In the genomic region with DNA sequence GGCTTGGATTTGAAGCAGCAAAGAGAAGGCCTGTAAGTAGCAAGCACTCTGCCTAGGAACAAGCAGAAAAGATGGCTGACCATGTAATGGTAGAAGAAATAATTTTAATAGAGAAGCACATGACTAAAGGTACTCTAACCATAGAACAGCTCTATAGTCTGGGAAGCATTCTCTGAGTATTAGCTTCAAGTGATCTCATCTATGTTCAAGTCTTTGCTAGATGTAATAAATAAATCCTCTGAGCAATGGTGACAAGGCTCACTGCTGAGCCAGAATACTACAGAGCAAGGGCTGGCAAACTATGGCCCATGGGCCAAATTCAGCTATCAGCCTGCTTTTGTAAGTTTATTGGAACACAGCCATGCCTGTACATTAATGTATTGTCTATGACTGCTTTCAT, we compare ENCODE assay signal across 1 cellular context.
TF ChIP-seq lines count a peak whose summit lies in the region.

No MANE protein-coding gene starts in this region.

TF ChIP-seq in GM12878, 131 proteins besides CTCF, POLR2A, EP300 and RAD21 (continued from another document):
- TF ChIP-seq, protein P1, sequence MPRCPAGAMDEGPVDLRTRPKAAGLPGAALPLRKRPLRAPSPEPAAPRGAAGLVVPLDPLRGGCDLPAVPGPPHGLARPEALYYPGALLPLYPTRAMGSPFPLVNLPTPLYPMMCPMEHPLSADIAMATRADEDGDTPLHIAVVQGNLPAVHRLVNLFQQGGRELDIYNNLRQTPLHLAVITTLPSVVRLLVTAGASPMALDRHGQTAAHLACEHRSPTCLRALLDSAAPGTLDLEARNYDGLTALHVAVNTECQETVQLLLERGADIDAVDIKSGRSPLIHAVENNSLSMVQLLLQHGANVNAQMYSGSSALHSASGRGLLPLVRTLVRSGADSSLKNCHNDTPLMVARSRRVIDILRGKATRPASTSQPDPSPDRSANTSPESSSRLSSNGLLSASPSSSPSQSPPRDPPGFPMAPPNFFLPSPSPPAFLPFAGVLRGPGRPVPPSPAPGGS (IDR thresholded peaks at IDR 0.05; ENCODE audit: borderline replicate concordance, insufficient read depth, low read depth, low read length, poor library complexity, severe bottlenecking) = peak; percentile 29
- TF ChIP-seq JUND (IDR thresholded peaks at IDR 0.05; ENCODE audit: low read depth, low read length) = no peak
- TF ChIP-seq, protein P2, sequence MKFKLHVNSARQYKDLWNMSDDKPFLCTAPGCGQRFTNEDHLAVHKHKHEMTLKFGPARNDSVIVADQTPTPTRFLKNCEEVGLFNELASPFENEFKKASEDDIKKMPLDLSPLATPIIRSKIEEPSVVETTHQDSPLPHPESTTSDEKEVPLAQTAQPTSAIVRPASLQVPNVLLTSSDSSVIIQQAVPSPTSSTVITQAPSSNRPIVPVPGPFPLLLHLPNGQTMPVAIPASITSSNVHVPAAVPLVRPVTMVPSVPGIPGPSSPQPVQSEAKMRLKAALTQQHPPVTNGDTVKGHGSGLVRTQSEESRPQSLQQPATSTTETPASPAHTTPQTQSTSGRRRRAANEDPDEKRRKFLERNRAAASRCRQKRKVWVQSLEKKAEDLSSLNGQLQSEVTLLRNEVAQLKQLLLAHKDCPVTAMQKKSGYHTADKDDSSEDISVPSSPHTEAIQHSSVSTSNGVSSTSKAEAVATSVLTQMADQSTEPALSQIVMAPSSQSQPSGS (IDR thresholded peaks at IDR 0.05; ENCODE audit: low read length) = no peak
TF ChIP-seq in GM12878: peak in this region for 1.
